ENCODE assay signal across 7 cellular contexts in genomic region chr9:27247756-27248155, GRCh38. TPM values are rescaled to one million over a fixed set of nuclear protein-coding genes. Genes with fewer than 3 reads are reported as not detected.
DNase-seq lines count a peak whose midpoint lies in the region; ATAC-seq and TF ChIP-seq lines count a peak whose summit lies in the region.

No MANE protein-coding gene starts in this region.

- H2AK5ac ChIP-seq in trophoblast cell (ENCODE audit: low read length) = no peak overlapping the region

- H3K4ac ChIP-seq in trophoblast cell (ENCODE audit: low read depth, low read length) = no peak overlapping the region

- H4K12ac ChIP-seq in trophoblast cell (ENCODE audit: low read depth, low read length) = no peak overlapping the region

- H3K9me3 ChIP-seq in trophoblast cell (ENCODE audit: insufficient read depth, low read depth, low read length) = peaks cover 2% of the 10 kb centered on the region

- peak; percentile 86 for ATAC-seq in GM21360 (IDR thresholded peaks at IDR 0.05; ENCODE audit: unreplicated experiment)
- ATAC-seq in SK-N-SH treated with all-trans-retinoic acid at 6 μM for 48 hours = peak; percentile 98

- no peaks in the 10 kb centered on the region for H3K36me3 ChIP-seq in trophoblast cell (ENCODE audit: control insufficient read depth in 1 of 2, insufficient read depth in 2 of 2, low read length in 2 of 2)

- H4K8ac ChIP-seq in trophoblast cell (ENCODE audit: low read depth, low read length) = no peak overlapping the region

- no peaks in the 10 kb centered on the region for H3K4me1 ChIP-seq in trophoblast cell (ENCODE audit: control insufficient read depth in 1 of 2, insufficient read depth in 2 of 2, low read length in 2 of 2)

- DNase-seq in GM03348 (ENCODE audit: low spot score) (peak; percentile 69), HT-29 (ENCODE audit: low spot score) (peak; percentile 82), fibroblast of peridontal ligament (ENCODE audit: extremely low read depth) (peak; percentile 47), trophoblast cell (peak; percentile 1 to 63), NCI-H187 treated with DMSO at 0.1 percent for 48 hours (lab: John Stamatoyannopoulos, UW) (no peak)

- H2BK120ac ChIP-seq in trophoblast cell (ENCODE audit: insufficient read depth, low read length, poor library complexity) = no peak overlapping the region

- no CpG with 5 or more reads among the region's 2 CpGs for WGBS in trophoblast cell (ENCODE audit: extremely low coverage, insufficient coverage, insufficient read length)

- no peak overlapping the region for H2BK12ac ChIP-seq in trophoblast cell (ENCODE audit: low read length)

- H3K23ac ChIP-seq in trophoblast cell (ENCODE audit: low read length) = no peak overlapping the region

- H3K79me1 ChIP-seq in trophoblast cell (ENCODE audit: low read length) = no peaks in the 10 kb centered on the region

- H3K18ac ChIP-seq in trophoblast cell (ENCODE audit: low read length) = no peak overlapping the region

- no peak overlapping the region for H2AFZ ChIP-seq in trophoblast cell (ENCODE audit: insufficient read depth, low read length, poor library complexity)

- no peaks in the 10 kb centered on the region for H3K79me2 ChIP-seq in trophoblast cell (ENCODE audit: control insufficient read depth, insufficient read depth, low read length, poor library complexity)

- H3K14ac ChIP-seq in trophoblast cell (ENCODE audit: low read length) = no peak overlapping the region

- no peak overlapping the region for H4K91ac ChIP-seq in trophoblast cell (ENCODE audit: low read depth, low read length)

- no peak overlapping the region for H2BK5ac ChIP-seq in trophoblast cell (ENCODE audit: low read depth, low read length, poor library complexity)

- no peak overlapping the region for H3K4me2 ChIP-seq in trophoblast cell (ENCODE audit: low read length)

- H3K4me3 ChIP-seq in trophoblast cell (ENCODE audit: low read depth, low read length) = no peak overlapping the region

- no peak overlapping the region for H3K27ac ChIP-seq in trophoblast cell (ENCODE audit: low read depth, low read length)

- H3K9ac ChIP-seq in trophoblast cell (ENCODE audit: low read length) = no peak overlapping the region

- no peaks in the 10 kb centered on the region for H3K27me3 ChIP-seq in trophoblast cell (ENCODE audit: insufficient read depth, low read length)

TF ChIP-seq in SK-N-SH treated with all-trans-retinoic acid at 6 μM for 48 hours, 23 proteins besides CTCF, POLR2A, EP300 and RAD21:
- TF ChIP-seq ZFP3 (CRISPR knock-in tag; IDR thresholded peaks at IDR 0.05) = no peak
- TF ChIP-seq ZNF70 (CRISPR knock-in tag; IDR thresholded peaks at IDR 0.05) = no peak
- no peak for TF ChIP-seq CREB5 (CRISPR knock-in tag; IDR thresholded peaks at IDR 0.05; ENCODE audit: low read depth)
- no peak for TF ChIP-seq ZNF8 (CRISPR knock-in tag; IDR thresholded peaks at IDR 0.05)
- TF ChIP-seq, protein P1, sequence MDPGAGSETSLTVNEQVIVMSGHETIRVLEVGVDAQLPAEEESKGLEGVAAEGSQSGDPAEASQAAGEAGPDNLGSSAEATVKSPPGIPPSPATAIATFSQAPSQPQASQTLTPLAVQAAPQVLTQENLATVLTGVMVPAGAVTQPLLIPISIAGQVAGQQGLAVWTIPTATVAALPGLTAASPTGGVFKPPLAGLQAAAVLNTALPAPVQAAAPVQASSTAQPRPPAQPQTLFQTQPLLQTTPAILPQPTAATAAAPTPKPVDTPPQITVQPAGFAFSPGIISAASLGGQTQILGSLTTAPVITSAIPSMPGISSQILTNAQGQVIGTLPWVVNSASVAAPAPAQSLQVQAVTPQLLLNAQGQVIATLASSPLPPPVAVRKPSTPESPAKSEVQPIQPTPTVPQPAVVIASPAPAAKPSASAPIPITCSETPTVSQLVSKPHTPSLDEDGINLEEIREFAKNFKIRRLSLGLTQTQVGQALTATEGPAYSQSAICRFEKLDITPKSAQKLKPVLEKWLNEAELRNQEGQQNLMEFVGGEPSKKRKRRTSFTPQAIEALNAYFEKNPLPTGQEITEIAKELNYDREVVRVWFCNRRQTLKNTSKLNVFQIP (CRISPR knock-in tag; IDR thresholded peaks at IDR 0.05; ENCODE audit: borderline replicate concordance, low read depth) = no peak
TF ChIP-seq in SK-N-SH treated with all-trans-retinoic acid at 6 μM for 48 hours: peak in this region for 0.

RNA-seq across cellular contexts. Expression of gene EQTN, which starts 49.2 kb away (rescaled TPM):
- total RNA-seq in HT-29 (2014; rRNA removed; shearing (Covaris generic)) = 0.18 TPM in 1 of 2 replicates, not detected in the other
- polyA plus RNA-seq in trophoblast cell (2013) = 0.30 and 0.43 TPM in 2 replicates
